In the genomic region with DNA sequence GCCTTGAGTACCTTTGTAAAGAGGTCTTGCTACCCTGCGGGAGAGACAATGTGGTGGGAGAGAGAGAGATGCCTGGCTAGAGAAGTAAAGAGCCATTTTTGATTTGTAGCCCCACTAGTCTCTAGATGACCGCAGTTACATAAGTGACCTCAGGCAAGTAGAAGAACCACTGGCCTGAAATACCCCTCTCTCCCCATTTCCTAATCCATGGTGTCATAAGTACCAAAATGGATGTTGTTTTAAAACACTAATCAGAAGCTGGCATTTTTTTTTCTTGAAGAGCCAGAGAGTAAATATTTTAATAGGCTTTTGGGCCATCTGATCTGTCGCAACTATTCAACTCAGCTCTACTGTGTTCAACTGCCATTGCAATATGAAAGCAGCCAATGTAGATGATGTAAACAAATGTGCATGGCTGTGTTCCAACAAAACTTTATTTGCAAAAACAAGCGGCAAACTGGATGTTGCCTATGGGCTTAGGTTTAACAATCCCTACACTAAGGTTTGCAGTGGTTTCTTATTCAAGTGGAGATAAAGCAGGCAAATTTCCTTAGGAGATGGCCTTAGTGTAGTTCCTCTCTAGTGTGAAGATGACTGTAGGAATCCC, we compare ENCODE assay signal across 1 cellular context.
TF ChIP-seq lines count a peak whose summit lies in the region.

No MANE protein-coding gene starts in this region.

TF ChIP-seq in IMR-90, 13 proteins besides CTCF, POLR2A, EP300 and RAD21:
- TF ChIP-seq NFE2L2 (IDR thresholded peaks at IDR 0.05; ENCODE audit: low read depth, low read length) (no peak), MAZ (IDR thresholded peaks at IDR 0.05; ENCODE audit: borderline replicate concordance, low read depth, low read length) (no peak), BHLHE40 (IDR thresholded peaks at IDR 0.05; ENCODE audit: low read depth, low read length) (no peak), CHD1 (IDR thresholded peaks at IDR 0.05; ENCODE audit: low read depth, low read length) (no peak), CEBPB (IDR thresholded peaks at IDR 0.05; ENCODE audit: low read depth, low read length) (no peak), MAFK (IDR thresholded peaks at IDR 0.05; ENCODE audit: low read depth, low read length) (no peak), RCOR1 (IDR thresholded peaks at IDR 0.05; ENCODE audit: insufficient replicate concordance, low read length) (no peak), RFX5 (IDR thresholded peaks at IDR 0.05; ENCODE audit: low read depth, low read length) (no peak), MXI1 (IDR thresholded peaks at IDR 0.05; ENCODE audit: borderline replicate concordance, low read depth, low read length) (no peak)
- TF ChIP-seq, protein P1, sequence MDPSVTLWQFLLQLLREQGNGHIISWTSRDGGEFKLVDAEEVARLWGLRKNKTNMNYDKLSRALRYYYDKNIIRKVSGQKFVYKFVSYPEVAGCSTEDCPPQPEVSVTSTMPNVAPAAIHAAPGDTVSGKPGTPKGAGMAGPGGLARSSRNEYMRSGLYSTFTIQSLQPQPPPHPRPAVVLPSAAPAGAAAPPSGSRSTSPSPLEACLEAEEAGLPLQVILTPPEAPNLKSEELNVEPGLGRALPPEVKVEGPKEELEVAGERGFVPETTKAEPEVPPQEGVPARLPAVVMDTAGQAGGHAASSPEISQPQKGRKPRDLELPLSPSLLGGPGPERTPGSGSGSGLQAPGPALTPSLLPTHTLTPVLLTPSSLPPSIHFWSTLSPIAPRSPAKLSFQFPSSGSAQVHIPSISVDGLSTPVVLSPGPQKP (IDR thresholded peaks at IDR 0.05; ENCODE audit: borderline replicate concordance, low read depth, low read length), result no peak
